ENCODE assay signal across 12 cellular contexts in the genomic region with DNA sequence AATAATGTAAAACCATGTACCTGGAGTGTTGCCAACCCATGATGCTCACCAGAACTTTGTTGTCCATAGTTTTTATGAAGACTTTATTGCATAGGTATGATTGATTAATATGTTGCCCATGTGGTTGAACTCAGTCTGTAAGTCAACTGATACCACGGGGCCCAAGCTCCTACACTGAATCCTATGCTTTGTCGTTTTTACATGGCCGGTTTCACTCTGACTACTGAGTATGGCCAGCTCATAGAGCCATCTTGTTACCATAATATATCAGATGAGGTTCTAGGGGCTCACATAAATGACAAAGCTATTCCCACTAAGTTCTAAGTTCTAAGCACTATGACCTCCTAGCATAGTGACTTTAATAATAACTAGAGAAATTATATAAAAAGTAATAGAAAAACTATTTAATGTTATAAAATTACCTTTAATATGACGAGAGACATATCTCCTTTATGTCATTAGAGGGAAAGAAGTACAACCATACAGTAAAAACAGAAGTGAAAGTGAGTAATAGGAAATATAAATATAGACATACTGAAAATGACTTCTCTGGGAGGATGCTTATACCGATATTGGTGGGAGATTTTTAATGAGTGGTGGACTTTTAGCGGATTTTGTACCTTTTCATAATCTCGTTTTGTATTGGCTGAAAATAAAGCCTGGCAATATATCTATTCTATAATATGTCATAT.
DNase-seq lines count a peak whose midpoint lies in the region; ATAC-seq and TF ChIP-seq lines count a peak whose summit lies in the region.
"Had no signal": no experiment of that assay in that cellular context is flagged by ENCODE, and none has a peak within 500 bp of the region (broad histone marks: within the 10 kb centered on the region; RNA-seq: fewer than 3 reads in every experiment).

No MANE protein-coding gene starts in this region.

- ATAC-seq in GM18498 (IDR thresholded peaks at IDR 0.05; ENCODE audit: unreplicated experiment) = peak; percentile 81
- peak; percentile 67 for ATAC-seq in GM19467 (IDR thresholded peaks at IDR 0.05; ENCODE audit: unreplicated experiment)
- peak; percentile 95 for ATAC-seq in HG02852 (IDR thresholded peaks at IDR 0.05; ENCODE audit: unreplicated experiment)
- peak; percentile 71 for ATAC-seq in HG03460 (IDR thresholded peaks at IDR 0.05; ENCODE audit: unreplicated experiment)

- no peak for TF ChIP-seq CTCF in dorsolateral prefrontal cortex (IDR thresholded peaks at IDR 0.05 in 54 of 56, conservative IDR thresholded peaks at IDR 0.05 in 2 of 56; ENCODE audit: low read depth in 1 of 56, partially characterized antibody in 56 of 56)

- intact Hi-C loops in dorsolateral prefrontal cortex (cut with DNase I) = no loop called here

- no peak overlapping the region for H3K4me3 ChIP-seq in dorsolateral prefrontal cortex

- no peak overlapping the region for H3K27ac ChIP-seq in dorsolateral prefrontal cortex

- no peaks in the 10 kb centered on the region for H3K27me3 ChIP-seq in dorsolateral prefrontal cortex

- no peak for DNase-seq in T-helper 9 cell
- no peak for DNase-seq in activated T-cell treated with anti-CD3 and anti-CD28 coated beads for 4 hours
- no peak for DNase-seq in dorsolateral prefrontal cortex
- DNase-seq in RPMI8226 = no peak
- DNase-seq: caudate nucleus; GOT3; NCI-H1105; stimulated activated CD4-positive, alpha-beta T cell treated with anti-CD3 and anti-CD28 coated beads, Interleukin-1b, Interleukin-23, amount 100 ng/mL, for 48 hours had no signal
